16 cellular contexts compared by ENCODE assay signal in the genomic region with DNA sequence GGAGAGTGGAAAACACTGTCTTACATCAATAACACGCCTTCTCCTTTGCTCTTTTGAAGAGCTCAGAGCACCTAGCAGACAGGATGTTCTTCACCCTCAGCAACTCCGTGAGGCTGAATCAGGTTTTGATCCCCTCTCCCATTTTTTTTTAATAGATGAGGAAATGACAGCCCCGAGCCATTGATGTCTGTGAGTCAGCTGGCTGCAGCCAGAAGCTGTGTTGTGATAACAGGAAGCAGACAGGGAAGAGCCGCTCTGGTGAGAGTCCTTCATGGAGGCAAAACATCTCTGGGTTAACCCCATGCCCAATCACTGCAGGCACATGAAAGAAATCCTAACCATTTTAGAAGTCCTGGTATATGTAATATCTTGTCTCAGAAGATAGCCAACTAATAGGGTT.
A peak's percentile ranks its signal among the peaks of the same experiment; 100 is the strongest.
DNase-seq lines count a peak whose midpoint lies in the region; ATAC-seq lines count a peak whose summit lies in the region.
"Had no signal": no experiment of that assay in that cellular context is flagged by ENCODE, and none has a peak within 500 bp of the region (broad histone marks: within the 10 kb centered on the region; RNA-seq: fewer than 3 reads in every experiment).

No MANE protein-coding gene starts in this region.

- ATAC-seq in HG02642 (IDR thresholded peaks at IDR 0.05; ENCODE audit: poor library complexity, unreplicated experiment) (no peak), GM21786 (IDR thresholded peaks at IDR 0.05; ENCODE audit: unreplicated experiment) (no peak)
- ATAC-seq: CD8-positive, alpha-beta T cell had no signal

- intact Hi-C loops in posterior cingulate gyrus (cut with DNase I), result no loop called here

- peak; percentile 40 for DNase-seq in A172 (ENCODE audit: low spot score)
- peak; percentile 40 for DNase-seq in HPDE6-E6E7 (ENCODE audit: extremely low spot score)
- DNase-seq in amniotic epithelial cell (ENCODE audit: low read depth), result peak; percentile 47
- DNase-seq in iris pigment epithelial cell (ENCODE audit: low read depth), result peak; percentile 75
- DNase-seq in posterior cingulate gyrus, result no peak
- DNase-seq in AML-193 (lab: John Stamatoyannopoulos, UW), result no peak
- DNase-seq: activated CD4-positive, alpha-beta T cell treated with anti-CD3 and anti-CD28 coated beads for 4 hours; activated CD8-positive, alpha-beta memory T cell treated with anti-CD3 and anti-CD28 coated beads, Interleukin-2, amount 50 U/mL, for 48 hours; activated gamma-delta T cell treated with Interleukin-2 at 50 U/mL for 16 hours; CD8-positive, alpha-beta T cell; erythroblast; mesendoderm; NCI-H2171; NCI-H82 had no signal

Comparison
In these comparisons a context has a peak if more than half of its experiments do, and no peak if none do; other contexts are left out.
1. DNase-seq: peak in A172 (single experiment), HPDE6-E6E7 (single experiment), amniotic epithelial cell (single experiment) and iris pigment epithelial cell (single experiment); none in posterior cingulate gyrus (0 of 10) and AML-193 (0 of 2).